ENCODE assay signal across 8 cellular contexts in genomic region chr17:20009302-20010098, GRCh38.
DNase-seq lines count a peak whose midpoint lies in the region; ATAC-seq lines count a peak whose summit lies in the region.

A gene with protein sequence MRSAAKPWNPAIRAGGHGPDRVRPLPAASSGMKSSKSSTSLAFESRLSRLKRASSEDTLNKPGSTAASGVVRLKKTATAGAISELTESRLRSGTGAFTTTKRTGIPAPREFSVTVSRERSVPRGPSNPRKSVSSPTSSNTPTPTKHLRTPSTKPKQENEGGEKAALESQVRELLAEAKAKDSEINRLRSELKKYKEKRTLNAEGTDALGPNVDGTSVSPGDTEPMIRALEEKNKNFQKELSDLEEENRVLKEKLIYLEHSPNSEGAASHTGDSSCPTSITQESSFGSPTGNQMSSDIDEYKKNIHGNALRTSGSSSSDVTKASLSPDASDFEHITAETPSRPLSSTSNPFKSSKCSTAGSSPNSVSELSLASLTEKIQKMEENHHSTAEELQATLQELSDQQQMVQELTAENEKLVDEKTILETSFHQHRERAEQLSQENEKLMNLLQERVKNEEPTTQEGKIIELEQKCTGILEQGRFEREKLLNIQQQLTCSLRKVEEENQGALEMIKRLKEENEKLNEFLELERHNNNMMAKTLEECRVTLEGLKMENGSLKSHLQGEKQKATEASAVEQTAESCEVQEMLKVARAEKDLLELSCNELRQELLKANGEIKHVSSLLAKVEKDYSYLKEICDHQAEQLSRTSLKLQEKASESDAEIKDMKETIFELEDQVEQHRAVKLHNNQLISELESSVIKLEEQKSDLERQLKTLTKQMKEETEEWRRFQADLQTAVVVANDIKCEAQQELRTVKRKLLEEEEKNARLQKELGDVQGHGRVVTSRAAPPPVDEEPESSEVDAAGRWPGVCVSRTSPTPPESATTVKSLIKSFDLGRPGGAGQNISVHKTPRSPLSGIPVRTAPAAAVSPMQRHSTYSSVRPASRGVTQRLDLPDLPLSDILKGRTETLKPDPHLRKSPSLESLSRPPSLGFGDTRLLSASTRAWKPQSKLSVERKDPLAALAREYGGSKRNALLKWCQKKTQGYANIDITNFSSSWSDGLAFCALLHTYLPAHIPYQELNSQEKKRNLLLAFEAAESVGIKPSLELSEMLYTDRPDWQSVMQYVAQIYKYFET (plus strand): TSS chr17:20009359. CDS start chr17:20096652, 87,293 bp downstream.

- H3K27ac ChIP-seq in duodenal mucosa (ENCODE audit: low read depth, low read length) = peak within 1 kb of the TSS; percentile 42

- peak within 1 kb of the TSS; percentile 14 to 77 for H3K9ac ChIP-seq in duodenal mucosa (ENCODE audit: low read depth in 1 of 2, low read length in 2 of 2)

- ATAC-seq in GM19023 (IDR thresholded peaks at IDR 0.05; ENCODE audit: unreplicated experiment) = peak; percentile 93
- peak; percentile 98 for ATAC-seq in HG03196 (IDR thresholded peaks at IDR 0.05; ENCODE audit: unreplicated experiment)

- no peaks in the 10 kb centered on the region for H3K36me3 ChIP-seq in duodenal mucosa (ENCODE audit: control insufficient read depth in 1 of 2, insufficient read depth in 2 of 2, low read length in 2 of 2)

- peaks cover 14 to 28% of the 10 kb centered on the region in 2 donors for H3K27me3 ChIP-seq in duodenal mucosa (ENCODE audit: control insufficient read depth in 1 of 2, insufficient read depth in 2 of 2, low read length in 2 of 2)

- H3K4me3 ChIP-seq in duodenal mucosa (ENCODE audit: low read depth in 1 of 2, low read length in 2 of 2) = peak within 1 kb of the TSS; percentile 76 to 80

- peak; percentile 91 for DNase-seq in AG08396 (ENCODE audit: low spot score)
- peak; percentile 40 to 80 for DNase-seq in NCI-H526 (lab: John Stamatoyannopoulos, UW)
- peak; percentile 77 to 78 for DNase-seq in activated CD4-positive, alpha-beta T cell treated with anti-CD3 and anti-CD28 coated beads, Interleukin-2, amount 50 U/mL, for 4 hours
- peak; percentile 32 for DNase-seq in medulla oblongata (ENCODE audit: extremely low spot score)
- peak; percentile 52 for DNase-seq in stimulated activated CD8-positive, alpha-beta memory T cell treated with anti-CD3 and anti-CD28 coated beads, Interleukin-12 subunit alpha, Interleukin-12 subunit beta, amount 100 ng/mL, for 24 hours (ENCODE audit: extremely low read depth)

- no peaks in the 10 kb centered on the region for H3K9me3 ChIP-seq in duodenal mucosa (ENCODE audit: control insufficient read depth in 1 of 2, low read length in 2 of 2)

- H3K4me1 ChIP-seq in duodenal mucosa (ENCODE audit: control insufficient read depth in 1 of 2, insufficient read depth in 2 of 2, low read length in 2 of 2) = peaks cover 4 to 13% of the 10 kb centered on the region in 2 donors

Comparison
In these comparisons a context has a peak if more than half of its experiments do, and no peak if none do; other contexts are left out.
1. Peak in every context shown above with its lines: DNase-seq, ATAC-seq, H3K4me3 ChIP-seq and H3K27ac ChIP-seq.
2. DNase-seq: peak in every context shown above with its lines; median percentile 91 in AG08396; 78 in activated CD4-positive, alpha-beta T cell treated with anti-CD3 and anti-CD28 coated beads, Interleukin-2, amount 50 U/mL, for 4 hours; 60 in NCI-H526; 52 in stimulated activated CD8-positive, alpha-beta memory T cell treated with anti-CD3 and anti-CD28 coated beads, Interleukin-12 subunit alpha, Interleukin-12 subunit beta, amount 100 ng/mL, for 24 hours; 32 in medulla oblongata.